ENCODE assay signal across 24 cellular contexts in genomic region chr7:55975944-55976633, GRCh38. TPM values are rescaled to one million over a fixed set of nuclear protein-coding genes. Genes with fewer than 3 reads are reported as not detected.
A peak's percentile ranks its signal among the peaks of the same experiment; 100 is the strongest.
DNase-seq lines count a peak whose midpoint lies in the region; ATAC-seq and TF ChIP-seq lines count a peak whose summit lies in the region.
"Had no signal": no experiment of that assay in that cellular context is flagged by ENCODE, and none has a peak within 500 bp of the region (broad histone marks: within the 10 kb centered on the region; RNA-seq: fewer than 3 reads in every experiment).

No MANE protein-coding gene starts in this region.

- H3K9me3 ChIP-seq in heart left ventricle = no peaks in the 10 kb centered on the region
- H3K9me3 ChIP-seq: BLaER1 treated with 17β-estradiol and CSF1 and Interleukin-3, amounts not matched to agents 10 nM and 100 nM; breast epithelium; suprapubic skin; vagina had no signal

- H3K36me3 Mint-ChIP-seq in natural killer cell treated with Interleukin-12 subunit alpha and Interleukin-12 subunit beta and Interleukin-15 and Interleukin-18, amount 100 ng/mL, for 72 hours = peaks cover 11% of the 10 kb centered on the region
- peaks cover 21% of the 10 kb centered on the region for H3K36me3 Mint-ChIP-seq in T-helper 2 cell treated with Interferon-gamma antibody and Interleukin-4, amounts not matched to agents 5 μg/mL and 100 μg/mL, for 36 hours (ENCODE audit: low read depth)
- H3K36me3 Mint-ChIP-seq in stimulated activated effector memory CD8-positive, alpha-beta T cell treated with anti-CD3 and anti-CD28 coated beads, Interleukin-12 subunit alpha, Interleukin-12 subunit beta, amount 100 ng/mL, for 72 hours = peaks cover 38% of the 10 kb centered on the region

- no peak for TF ChIP-seq CTCF in heart left ventricle (IDR thresholded peaks at IDR 0.05)

- peak; percentile 85 to 91 (median 90) for ATAC-seq in heart left ventricle
- no peak for ATAC-seq in natural killer cell treated with Interleukin-12 subunit alpha and Interleukin-12 subunit beta and Interleukin-15 and Interleukin-18, amount 100 ng/mL, for 72 hours
- ATAC-seq in HG02642 (IDR thresholded peaks at IDR 0.05; ENCODE audit: poor library complexity, unreplicated experiment) = no peak
- no peak for ATAC-seq in stimulated activated effector memory CD8-positive, alpha-beta T cell treated with anti-CD3 and anti-CD28 coated beads, Interleukin-12 subunit alpha, Interleukin-12 subunit beta, amount 100 ng/mL, for 72 hours
- ATAC-seq: naive thymus-derived CD8-positive, alpha-beta T cell; Panc1; SK-N-SH treated with all-trans-retinoic acid at 6 μM for 48 hours; stimulated activated memory B cell treated with anti-CD40 and anti-IgM and Interleukin-4, amounts not matched to agents 10 μg/mL and 1 μg/mL and 100 μg/mL, for 72 hours had no signal

- no peak overlapping the region for H3K4me3 Mint-ChIP-seq in natural killer cell treated with Interleukin-12 subunit alpha and Interleukin-12 subunit beta and Interleukin-15 and Interleukin-18, amount 100 ng/mL, for 72 hours
- H3K4me3 Mint-ChIP-seq in T-helper 2 cell treated with Interferon-gamma antibody and Interleukin-4, amounts not matched to agents 5 μg/mL and 100 μg/mL, for 36 hours = no peak overlapping the region
- H3K4me3 Mint-ChIP-seq in stimulated activated effector memory CD8-positive, alpha-beta T cell treated with anti-CD3 and anti-CD28 coated beads, Interleukin-12 subunit alpha, Interleukin-12 subunit beta, amount 100 ng/mL, for 72 hours = no peak overlapping the region
- H3K4me3 Mint-ChIP-seq: activated B cell treated with CpG ODN at 0.5 μM for 24 hours; activated CD4-positive, alpha-beta memory T cell treated with anti-CD3 and anti-CD28 coated beads for 36 hours; HFFc6; naive thymus-derived CD8-positive, alpha-beta T cell; stimulated activated memory B cell treated with anti-CD40 and anti-IgM and Interleukin-4, amounts not matched to agents 10 μg/mL and 1 μg/mL and 100 μg/mL, for 72 hours had no signal

- DNase-seq in COLO668 (lab: John Stamatoyannopoulos, UW; ENCODE audit: unreplicated experiment) (peak; percentile 50), NCI-H1092 treated with DMSO at 0.1 percent for 48 hours (lab: John Stamatoyannopoulos, UW) (peak; percentile 44), NCI-H774 (lab: John Stamatoyannopoulos, UW) (peak; percentile 83), heart left ventricle (no peak)
- DNase-seq in natural killer cell treated with Interleukin-12 subunit alpha and Interleukin-12 subunit beta and Interleukin-15 and Interleukin-18, amount 100 ng/mL, for 72 hours (ENCODE audit: low spot score) = no peak
- no peak for DNase-seq in T-helper 2 cell treated with Interferon-gamma antibody and Interleukin-4, amounts not matched to agents 5 μg/mL and 100 μg/mL, for 36 hours (ENCODE audit: low spot score)
- no peak for DNase-seq in stimulated activated effector memory CD8-positive, alpha-beta T cell treated with anti-CD3 and anti-CD28 coated beads, Interleukin-12 subunit alpha, Interleukin-12 subunit beta, amount 100 ng/mL, for 72 hours (ENCODE audit: low spot score in 2 of 2)
- DNase-seq: activated B cell treated with CpG ODN at 0.5 μM for 24 hours; activated CD4-positive, alpha-beta memory T cell treated with anti-CD3 and anti-CD28 coated beads for 36 hours; activated naive CD4-positive, alpha-beta T cell; amniotic stem cell; EL; HFFc6; KG1; naive thymus-derived CD8-positive, alpha-beta T cell had no signal

- H3K4me3 ChIP-seq in heart left ventricle = no peak overlapping the region
- H3K4me3 ChIP-seq: BLaER1 treated with 17β-estradiol and CSF1 and Interleukin-3, amounts not matched to agents 10 nM and 100 nM; breast epithelium; suprapubic skin; vagina had no signal

- no peaks in the 10 kb centered on the region for H3K27me3 ChIP-seq in heart left ventricle
- H3K27me3 ChIP-seq: BLaER1 treated with 17β-estradiol and CSF1 and Interleukin-3, amounts not matched to agents 10 nM and 100 nM; breast epithelium; suprapubic skin; vagina had no signal

- H3K9me3 Mint-ChIP-seq in natural killer cell treated with Interleukin-12 subunit alpha and Interleukin-12 subunit beta and Interleukin-15 and Interleukin-18, amount 100 ng/mL, for 72 hours = no peaks in the 10 kb centered on the region
- no peaks in the 10 kb centered on the region for H3K9me3 Mint-ChIP-seq in T-helper 2 cell treated with Interferon-gamma antibody and Interleukin-4, amounts not matched to agents 5 μg/mL and 100 μg/mL, for 36 hours
- no peaks in the 10 kb centered on the region for H3K9me3 Mint-ChIP-seq in stimulated activated effector memory CD8-positive, alpha-beta T cell treated with anti-CD3 and anti-CD28 coated beads, Interleukin-12 subunit alpha, Interleukin-12 subunit beta, amount 100 ng/mL, for 72 hours
- H3K9me3 Mint-ChIP-seq: activated B cell treated with CpG ODN at 0.5 μM for 24 hours; activated CD4-positive, alpha-beta memory T cell treated with anti-CD3 and anti-CD28 coated beads for 36 hours; HFFc6; naive thymus-derived CD8-positive, alpha-beta T cell; stimulated activated memory B cell treated with anti-CD40 and anti-IgM and Interleukin-4, amounts not matched to agents 10 μg/mL and 1 μg/mL and 100 μg/mL, for 72 hours had no signal

- no peaks in the 10 kb centered on the region for H3K27me3 Mint-ChIP-seq in natural killer cell treated with Interleukin-12 subunit alpha and Interleukin-12 subunit beta and Interleukin-15 and Interleukin-18, amount 100 ng/mL, for 72 hours
- no peaks in the 10 kb centered on the region for H3K27me3 Mint-ChIP-seq in T-helper 2 cell treated with Interferon-gamma antibody and Interleukin-4, amounts not matched to agents 5 μg/mL and 100 μg/mL, for 36 hours (ENCODE audit: low read depth)
- H3K27me3 Mint-ChIP-seq: activated B cell treated with CpG ODN at 0.5 μM for 24 hours; activated CD4-positive, alpha-beta memory T cell treated with anti-CD3 and anti-CD28 coated beads for 36 hours; naive thymus-derived CD8-positive, alpha-beta T cell; stimulated activated memory B cell treated with anti-CD40 and anti-IgM and Interleukin-4, amounts not matched to agents 10 μg/mL and 1 μg/mL and 100 μg/mL, for 72 hours had no signal

- no peak for TF ChIP-seq POLR2A in heart left ventricle (IDR thresholded peaks at IDR 0.05)

- peaks cover 4 to 6% of the 10 kb centered on the region in 2 donors for H3K4me1 Mint-ChIP-seq in natural killer cell treated with Interleukin-12 subunit alpha and Interleukin-12 subunit beta and Interleukin-15 and Interleukin-18, amount 100 ng/mL, for 72 hours (ENCODE audit: low read depth in 2 of 2)
- no peaks in the 10 kb centered on the region for H3K4me1 Mint-ChIP-seq in T-helper 2 cell treated with Interferon-gamma antibody and Interleukin-4, amounts not matched to agents 5 μg/mL and 100 μg/mL, for 36 hours (ENCODE audit: low read depth)
- peaks cover 17% of the 10 kb centered on the region for H3K4me1 Mint-ChIP-seq in stimulated activated effector memory CD8-positive, alpha-beta T cell treated with anti-CD3 and anti-CD28 coated beads, Interleukin-12 subunit alpha, Interleukin-12 subunit beta, amount 100 ng/mL, for 72 hours

- H3K4me1 ChIP-seq in heart left ventricle = peaks cover 0 to 49% (median 14%) of the 10 kb centered on the region in 12 donors
- H3K4me1 ChIP-seq: breast epithelium had no signal

- H3K36me3 ChIP-seq in heart left ventricle = peaks cover 0 to 34% (median 32%) of the 10 kb centered on the region in 9 donors
- H3K36me3 ChIP-seq: breast epithelium had no signal

- peak overlapping the region in 1 of 2 donors; percentile 30 for H3K27ac Mint-ChIP-seq in natural killer cell treated with Interleukin-12 subunit alpha and Interleukin-12 subunit beta and Interleukin-15 and Interleukin-18, amount 100 ng/mL, for 72 hours
- no peak overlapping the region for H3K27ac Mint-ChIP-seq in T-helper 2 cell treated with Interferon-gamma antibody and Interleukin-4, amounts not matched to agents 5 μg/mL and 100 μg/mL, for 36 hours
- no peak overlapping the region for H3K27ac Mint-ChIP-seq in stimulated activated effector memory CD8-positive, alpha-beta T cell treated with anti-CD3 and anti-CD28 coated beads, Interleukin-12 subunit alpha, Interleukin-12 subunit beta, amount 100 ng/mL, for 72 hours
- H3K27ac Mint-ChIP-seq: activated B cell treated with CpG ODN at 0.5 μM for 24 hours; activated CD4-positive, alpha-beta memory T cell treated with anti-CD3 and anti-CD28 coated beads for 36 hours; HFFc6; stimulated activated memory B cell treated with anti-CD40 and anti-IgM and Interleukin-4, amounts not matched to agents 10 μg/mL and 1 μg/mL and 100 μg/mL, for 72 hours had no signal

- intact Hi-C loops in heart left ventricle (cut with DNase I) = loop anchor here in 2 of 10 donors (5.0 to 10.0 kb wide), 2 partner anchors 76 to 99 kb away; partner anchors contain the start of genes CCT6A (in 1 of the 2) and PSPH (in 1 of the 2)

- 48 to 58% (median 53%) methylated on average over 8 of the region's 8 CpGs for WGBS in heart left ventricle, 4 donors

- peak overlapping the region; percentile 4 to 84 (median 68) for H3K27ac ChIP-seq in heart left ventricle
- H3K27ac ChIP-seq: BLaER1 treated with 17β-estradiol and CSF1 and Interleukin-3, amounts not matched to agents 10 nM and 100 nM; breast epithelium; parathyroid adenoma; suprapubic skin; vagina had no signal

RNA-seq across cellular contexts. Expression of gene NIPSNAP2, which starts 11.7 kb away (rescaled TPM):
- total RNA-seq in heart left ventricle = 100 to 1,000 TPM; 184 to 529 (median 329) TPM
- 100 to 1,000 TPM; 119 to 158 TPM for polyA plus RNA-seq in heart left ventricle
- total RNA-seq in natural killer cell treated with Interleukin-12 subunit alpha and Interleukin-12 subunit beta and Interleukin-15 and Interleukin-18, amount 100 ng/mL, for 72 hours = 10 to 100 TPM; 22.1 to 29.0 TPM

RNA-seq across cellular contexts. Expression of gene MRPS17, which starts 24.4 kb away (rescaled TPM):
- 10 to 100 TPM; 14.8 to 24.2 (median 19.0) TPM for total RNA-seq in heart left ventricle
- 10 to 100 TPM; 17.6 to 28.1 TPM for polyA plus RNA-seq in heart left ventricle
- total RNA-seq in natural killer cell treated with Interleukin-12 subunit alpha and Interleukin-12 subunit beta and Interleukin-15 and Interleukin-18, amount 100 ng/mL, for 72 hours = 10 to 100 TPM; 20.9 to 28.7 TPM

Comparison
In these comparisons a context has a peak if more than half of its experiments do, and no peak if none do; other contexts are left out.
1. DNase-seq: peak in COLO668 (single experiment), NCI-H1092 treated with DMSO at 0.1 percent for 48 hours (single experiment) and NCI-H774 (single experiment); none in heart left ventricle (0 of 5), natural killer cell treated with Interleukin-12 subunit alpha and Interleukin-12 subunit beta and Interleukin-15 and Interleukin-18, amount 100 ng/mL, for 72 hours (single experiment), T-helper 2 cell treated with Interferon-gamma antibody and Interleukin-4, amounts not matched to agents 5 μg/mL and 100 μg/mL, for 36 hours (single experiment) and stimulated activated effector memory CD8-positive, alpha-beta T cell treated with anti-CD3 and anti-CD28 coated beads, Interleukin-12 subunit alpha, Interleukin-12 subunit beta, amount 100 ng/mL, for 72 hours (0 of 2).
2. ATAC-seq: peak in heart left ventricle (4 of 4); none in natural killer cell treated with Interleukin-12 subunit alpha and Interleukin-12 subunit beta and Interleukin-15 and Interleukin-18, amount 100 ng/mL, for 72 hours (0 of 2), HG02642 (single experiment) and stimulated activated effector memory CD8-positive, alpha-beta T cell treated with anti-CD3 and anti-CD28 coated beads, Interleukin-12 subunit alpha, Interleukin-12 subunit beta, amount 100 ng/mL, for 72 hours (single experiment).
3. RNA of gene NIPSNAP2, which starts 11.7 kb away (total RNA-seq): 184 to 529 TPM in heart left ventricle; 22.1 to 29.0 TPM in natural killer cell treated with Interleukin-12 subunit alpha and Interleukin-12 subunit beta and Interleukin-15 and Interleukin-18, amount 100 ng/mL, for 72 hours; every median in the first group is over 4 times any median in the second.